Comparison of ENCODE assay signal across 16 cellular contexts in the genomic region with DNA sequence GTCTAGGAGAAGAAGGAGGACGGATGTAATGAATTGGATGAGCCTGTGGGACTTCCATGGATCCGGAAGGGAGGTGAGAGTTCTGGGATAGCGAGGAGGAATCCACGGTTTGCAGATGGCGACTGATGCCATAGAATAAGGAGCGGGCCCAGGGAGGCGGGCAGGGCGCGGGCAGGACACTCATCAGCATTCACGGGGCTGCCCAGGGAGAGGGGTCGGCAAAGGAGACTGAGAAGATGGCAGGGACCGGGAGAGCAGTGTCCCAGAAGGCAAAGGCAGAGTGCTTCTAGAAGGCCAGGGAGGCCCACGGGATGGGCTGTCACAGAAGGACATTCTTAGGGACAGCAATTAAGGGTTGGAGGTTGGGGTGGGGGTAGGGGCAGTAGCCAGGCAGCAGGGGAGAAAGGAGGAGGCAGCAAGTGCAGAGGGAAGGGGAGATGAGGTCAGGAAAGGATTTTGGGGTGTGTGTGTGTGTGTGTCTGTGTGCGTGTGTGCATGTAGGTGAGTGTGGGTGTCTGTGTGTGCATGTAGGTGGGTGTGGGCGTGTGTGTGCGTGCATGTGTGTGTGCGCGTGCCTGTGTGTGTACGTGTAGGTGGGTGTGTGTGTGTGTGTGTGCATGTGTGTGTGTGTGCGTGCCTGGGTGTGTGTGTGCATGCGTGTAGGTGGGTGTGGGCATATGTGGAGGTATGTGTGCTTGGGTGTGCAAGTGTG. TPM values are rescaled to one million over a fixed set of nuclear protein-coding genes. Genes with fewer than 3 reads are reported as not detected.
A peak's percentile ranks its signal among the peaks of the same experiment; 100 is the strongest.
DNase-seq lines count a peak whose midpoint lies in the region; ATAC-seq and TF ChIP-seq lines count a peak whose summit lies in the region.
"Had no signal": no experiment of that assay in that cellular context is flagged by ENCODE, and none has a peak within 500 bp of the region (broad histone marks: within the 10 kb centered on the region; RNA-seq: fewer than 3 reads in every experiment).

No MANE protein-coding gene starts in this region.

- H4K20me1 ChIP-seq in neural progenitor cell (ENCODE audit: low read depth), result peaks cover 14% of the 10 kb centered on the region

- H3K4me1 Mint-ChIP-seq in CD14-positive monocyte, result peaks cover 54% of the 10 kb centered on the region
- no peaks in the 10 kb centered on the region for H3K4me1 Mint-ChIP-seq in endodermal cell
- peaks cover 27% of the 10 kb centered on the region for H3K4me1 Mint-ChIP-seq in neural progenitor cell

- H3K4me1 ChIP-seq in HUES6 (ENCODE audit: control insufficient read depth, insufficient read depth, low read length) (peaks cover 10% of the 10 kb centered on the region; the same call in 1 of the 2 replicates), endodermal cell (ENCODE audit: control insufficient read depth, insufficient read depth, low read length) (no peaks in the 10 kb centered on the region), neural progenitor cell (peaks cover 3% of the 10 kb centered on the region), prostate gland (replicated peaks) (no peaks in the 10 kb centered on the region), colonic mucosa (no peaks in the 10 kb centered on the region)

- no peaks in the 10 kb centered on the region for H3K79me2 ChIP-seq in neural progenitor cell (ENCODE audit: low read depth)

- ATAC-seq in GM18520 (IDR thresholded peaks at IDR 0.05; ENCODE audit: unreplicated experiment) (no peak), HG03025 (IDR thresholded peaks at IDR 0.05; ENCODE audit: low FRiP score, unreplicated experiment) (no peak)

- H3K4me3 ChIP-seq in HUES6 (ENCODE audit: low read depth, low read length) (0 out of 2 replicates have a peak overlapping the region, but pooled peaks have one; percentile 47), endodermal cell (ENCODE audit: low read length) (no peak overlapping the region), neural progenitor cell (no peak overlapping the region), prostate gland (no peak overlapping the region), colonic mucosa (no peak overlapping the region)

- H3K27ac ChIP-seq in HUES6 (ENCODE audit: low read depth, low read length) (no peak overlapping the region), endodermal cell (ENCODE audit: low read depth, low read length) (no peak overlapping the region), neural progenitor cell (no peak overlapping the region), prostate gland (no peak overlapping the region), colonic mucosa (no peak overlapping the region)
- H3K27ac ChIP-seq: VCaP had no signal

- H3K36me3 Mint-ChIP-seq in CD14-positive monocyte (peaks cover 5 to 9% of the 10 kb centered on the region in 2 donors), endodermal cell (ENCODE audit: low read depth) (no peaks in the 10 kb centered on the region), neural progenitor cell (peaks cover 2% of the 10 kb centered on the region)

- TF ChIP-seq CTCF in CD14-positive monocyte (IDR thresholded peaks at IDR 0.05) (no peak), endodermal cell (conservative IDR thresholded peaks at IDR 0.05) (no peak), neural progenitor cell (IDR thresholded peaks at IDR 0.05) (no peak), prostate gland (IDR thresholded peaks at IDR 0.05) (no peak), colonic mucosa (IDR thresholded peaks at IDR 0.05) (no peak)

- no peak overlapping the region for H3K4me2 ChIP-seq in neural progenitor cell

- H3K36me3 ChIP-seq in HUES6 (ENCODE audit: control insufficient read depth, insufficient read depth, low read length) (no peaks in the 10 kb centered on the region), endodermal cell (ENCODE audit: control insufficient read depth, insufficient read depth, low read length) (no peaks in the 10 kb centered on the region), neural progenitor cell (no peaks in the 10 kb centered on the region), prostate gland (no peaks in the 10 kb centered on the region), colonic mucosa (no peaks in the 10 kb centered on the region)
- H3K36me3 ChIP-seq: suprapubic skin had no signal

- no peak overlapping the region for H2AFZ ChIP-seq in neural progenitor cell (replicated peaks)

- no peak for TF ChIP-seq POLR2A in prostate gland (IDR thresholded peaks at IDR 0.05)

- H3F3A ChIP-seq in neural progenitor cell (ENCODE audit: low read depth), result no peaks in the 10 kb centered on the region

- intact Hi-C loops in CD14-positive monocyte (cut with micrococcal nuclease) (no loop called here), prostate gland (cut with DNase I) (no loop called here), colonic mucosa (cut with DNase I) (no loop called here)

- H3K27me3 Mint-ChIP-seq in CD14-positive monocyte (ENCODE audit: low read depth in 3 of 3) (peaks cover 4 to 15% (median 8%) of the 10 kb centered on the region in 3 donors), endodermal cell (ENCODE audit: insufficient read depth) (peaks cover 51% of the 10 kb centered on the region), neural progenitor cell (ENCODE audit: insufficient read depth, low read depth) (peaks cover 40% of the 10 kb centered on the region)

- H3K9ac ChIP-seq in HUES6 (ENCODE audit: low read length) (no peak overlapping the region), endodermal cell (ENCODE audit: extremely low read depth, low read length, poor library complexity, severe bottlenecking) (no peak overlapping the region), neural progenitor cell (no peak overlapping the region), colonic mucosa (ENCODE audit: low read depth in 2 of 2, low read length in 2 of 2) (no peak overlapping the region)

- DNase-seq in CD14-positive monocyte (ENCODE audit: low spot score) (no peak), endodermal cell (no peak), neural progenitor cell (ENCODE audit: low spot score) (no peak), prostate gland (ENCODE audit: low spot score) (no peak), colonic mucosa (no peak)
- DNase-seq: AML-193, DND-41, KBM-7, NCI-H1105 treated with DMSO at 0.1 percent for 48 hours had no signal

- H3K27me3 ChIP-seq in HUES6 (ENCODE audit: control insufficient read depth, insufficient read depth, low read length) (peaks cover 46% of the 10 kb centered on the region), endodermal cell (ENCODE audit: control insufficient read depth, insufficient read depth, low read length, poor library complexity, severe bottlenecking) (peaks cover 50% of the 10 kb centered on the region), neural progenitor cell (peaks cover 57% of the 10 kb centered on the region), prostate gland (replicated peaks; ENCODE audit: insufficient read depth) (no peaks in the 10 kb centered on the region), colonic mucosa (peaks cover 24% of the 10 kb centered on the region)
- H3K27me3 ChIP-seq: suprapubic skin had no signal

- H3K9me3 ChIP-seq in HUES6 (ENCODE audit: control insufficient read depth, insufficient read depth, low read depth, low read length) (no peaks in the 10 kb centered on the region), endodermal cell (ENCODE audit: control insufficient read depth, low read length) (no peaks in the 10 kb centered on the region), neural progenitor cell (ENCODE audit: low read depth) (no peaks in the 10 kb centered on the region), prostate gland (no peaks in the 10 kb centered on the region), colonic mucosa (no peaks in the 10 kb centered on the region)
- H3K9me3 ChIP-seq: suprapubic skin had no signal

- H3K9me3 Mint-ChIP-seq in CD14-positive monocyte (no peaks in the 10 kb centered on the region), endodermal cell (no peaks in the 10 kb centered on the region), neural progenitor cell (peaks cover 2% of the 10 kb centered on the region)

- H3K27ac Mint-ChIP-seq in CD14-positive monocyte (peak overlapping the region in 1 of 7 donors; percentile 80), endodermal cell (no peak overlapping the region), neural progenitor cell (no peak overlapping the region)

- WGBS in endodermal cell (ENCODE audit: insufficient coverage in 1 of 2, insufficient read length in 1 of 2), 2 experiments, result 86 to 93% methylated on average over 15 to 21 of the region's 21 CpGs
- 84% methylated on average over 21 of the region's 21 CpGs for WGBS in prostate gland

- peak overlapping the region; percentile 74 to 82 for H3K4me3 Mint-ChIP-seq in CD14-positive monocyte
- peak overlapping the region; percentile 40 for H3K4me3 Mint-ChIP-seq in endodermal cell
- peak overlapping the region; percentile 71 for H3K4me3 Mint-ChIP-seq in neural progenitor cell

RNA-seq across cellular contexts. Expression of gene COL8A2, which starts 1.1 kb away (rescaled TPM):
- 1 to 10 TPM in 1 of 2 donors, under 1 TPM in 1; 0.90 to 1.6 TPM for polyA plus RNA-seq in CD14-positive monocyte
- total RNA-seq in endodermal cell (under 1 TPM; 0.18 to 0.40 TPM), neural progenitor cell (ENCODE audit: low replicate concordance) (0.06 TPM in 1 of 2 replicates, not detected in the other), prostate gland (10 to 100 TPM in 1 of 2 donors, 1 to 10 TPM in 1; 7.9 to 10.7 TPM), colonic mucosa (1 to 10 TPM; 1.1 to 2.1 TPM)
- 1.7 TPM for polyA plus RNA-seq in endodermal cell (2013, experiment 1 of 2)
- polyA plus RNA-seq in endodermal cell (2013, experiment 2 of 2), result 1.7 TPM

RNA-seq across cellular contexts. Expression of gene TRAPPC3, which starts 23.1 kb away (rescaled TPM):
- 100 to 1,000 TPM; 125 to 136 TPM for polyA plus RNA-seq in CD14-positive monocyte
- total RNA-seq in endodermal cell, result 10 to 100 TPM; 61.5 to 79.9 TPM
- 69.1 TPM for polyA plus RNA-seq in endodermal cell (2013, experiment 1 of 2)
- 71.4 TPM for polyA plus RNA-seq in endodermal cell (2013, experiment 2 of 2)
- 44.9 and 69.4 TPM in 2 replicates for total RNA-seq in neural progenitor cell (ENCODE audit: low replicate concordance)
- 10 to 100 TPM; 90.0 to 92.5 TPM for total RNA-seq in prostate gland
- 10 to 100 TPM; 59.0 to 60.6 TPM for total RNA-seq in colonic mucosa

RNA-seq across cellular contexts. Expression of gene MAP7D1, which starts 29.8 kb away (rescaled TPM):
- 10 to 100 TPM; 12.3 to 13.6 TPM for polyA plus RNA-seq in CD14-positive monocyte
- total RNA-seq in endodermal cell (100 to 1,000 TPM; 119 to 120 TPM), neural progenitor cell (ENCODE audit: low replicate concordance) (35.0 and 81.1 TPM in 2 replicates), prostate gland (100 to 1,000 TPM in 1 of 2 donors, 10 to 100 TPM in 1; 97.3 to 132 TPM), colonic mucosa (10 to 100 TPM; 37.7 to 50.0 TPM)
- 121 TPM for polyA plus RNA-seq in endodermal cell (2013, experiment 1 of 2)
- 114 TPM for polyA plus RNA-seq in endodermal cell (2013, experiment 2 of 2)

RNA-seq across cellular contexts. Expression of gene ADPRS, which starts 37.5 kb away (rescaled TPM):
- 10 to 100 TPM; 21.9 to 30.6 TPM for polyA plus RNA-seq in CD14-positive monocyte
- total RNA-seq in endodermal cell, result 10 to 100 TPM; 22.1 to 25.3 TPM
- 25.0 TPM for polyA plus RNA-seq in endodermal cell (2013, experiment 1 of 2)
- 24.8 TPM for polyA plus RNA-seq in endodermal cell (2013, experiment 2 of 2)
- total RNA-seq in neural progenitor cell (ENCODE audit: low replicate concordance), result 28.1 and 40.9 TPM in 2 replicates
- 10 to 100 TPM; 50.7 to 70.0 TPM for total RNA-seq in prostate gland
- 10 to 100 TPM; 30.4 to 33.0 TPM for total RNA-seq in colonic mucosa

RNA-seq across cellular contexts. Expression of gene TEKT2, which starts 42.3 kb away (rescaled TPM):
- polyA plus RNA-seq in CD14-positive monocyte, result not detected
- total RNA-seq in endodermal cell, result 1 to 10 TPM; 5.6 to 9.5 TPM
- 12.0 TPM for polyA plus RNA-seq in endodermal cell (2013, experiment 1 of 2)
- 11.0 TPM for polyA plus RNA-seq in endodermal cell (2013, experiment 2 of 2)
- 2.7 and 7.4 TPM in 2 replicates for total RNA-seq in neural progenitor cell (ENCODE audit: low replicate concordance)
- 1 to 10 TPM in 1 of 2 donors, under 1 TPM in 1; 0.77 to 6.0 TPM for total RNA-seq in prostate gland
- under 1 TPM in 1 of 2 donors, not detected in 1; 0.13 TPM for total RNA-seq in colonic mucosa
- total RNA-seq: SK-MEL-5 had no signal
- polyA plus RNA-seq: liver had no signal
